Comparison of ENCODE assay signal across 8 cellular contexts in genomic region chr2:240319855-240320560, GRCh38.
DNase-seq lines count a peak whose midpoint lies in the region; ATAC-seq, FAIRE-seq and TF ChIP-seq lines count a peak whose summit lies in the region.

No MANE protein-coding gene starts in this region.

- H3K27me3 ChIP-seq in left lung: peaks cover 0 to 29% of the 10 kb centered on the region in 2 donors

- no peaks in the 10 kb centered on the region for H3K4me1 Mint-ChIP-seq in activated naive CD8-positive, alpha-beta T cell treated with anti-CD3 and anti-CD28 coated beads, Interleukin-2, amount 50 U/mL, for 24 hours
- no peaks in the 10 kb centered on the region for H3K4me1 Mint-ChIP-seq in activated naive CD8-positive, alpha-beta T cell treated with anti-CD3 and anti-CD28 coated beads for 36 hours
- H3K4me1 Mint-ChIP-seq in activated T-cell treated with anti-CD3 and anti-CD28 coated beads, Interleukin-2, amount 50 U/mL, for 24 hours (ENCODE audit: low read depth): no peaks in the 10 kb centered on the region

- no peak for TF ChIP-seq CTCF in choroid plexus epithelial cell (conservative IDR thresholded peaks at IDR 0.05; ENCODE audit: low read depth, low read length)
- TF ChIP-seq CTCF in left lung (IDR thresholded peaks at IDR 0.05): no peak

- H3K36me3 Mint-ChIP-seq in activated naive CD8-positive, alpha-beta T cell treated with anti-CD3 and anti-CD28 coated beads, Interleukin-2, amount 50 U/mL, for 24 hours (ENCODE audit: low read depth): no peaks in the 10 kb centered on the region
- no peaks in the 10 kb centered on the region for H3K36me3 Mint-ChIP-seq in activated naive CD8-positive, alpha-beta T cell treated with anti-CD3 and anti-CD28 coated beads for 36 hours
- H3K36me3 Mint-ChIP-seq in activated T-cell treated with anti-CD3 and anti-CD28 coated beads, Interleukin-2, amount 50 U/mL, for 24 hours (ENCODE audit: low read depth): no peaks in the 10 kb centered on the region

- peaks cover 17% of the 10 kb centered on the region for H3K27me3 Mint-ChIP-seq in activated naive CD8-positive, alpha-beta T cell treated with anti-CD3 and anti-CD28 coated beads, Interleukin-2, amount 50 U/mL, for 24 hours
- peaks cover 14% of the 10 kb centered on the region for H3K27me3 Mint-ChIP-seq in activated naive CD8-positive, alpha-beta T cell treated with anti-CD3 and anti-CD28 coated beads for 36 hours
- H3K27me3 Mint-ChIP-seq in activated T-cell treated with anti-CD3 and anti-CD28 coated beads, Interleukin-2, amount 50 U/mL, for 24 hours: peaks cover 13% of the 10 kb centered on the region

- FAIRE-seq in urothelium cell line (lab: Jason Lieb, UNC): peak; percentile 9

- no peaks in the 10 kb centered on the region for H3K9me3 Mint-ChIP-seq in activated naive CD8-positive, alpha-beta T cell treated with anti-CD3 and anti-CD28 coated beads, Interleukin-2, amount 50 U/mL, for 24 hours
- H3K9me3 Mint-ChIP-seq in activated naive CD8-positive, alpha-beta T cell treated with anti-CD3 and anti-CD28 coated beads for 36 hours: no peaks in the 10 kb centered on the region
- H3K9me3 Mint-ChIP-seq in activated T-cell treated with anti-CD3 and anti-CD28 coated beads, Interleukin-2, amount 50 U/mL, for 24 hours: no peaks in the 10 kb centered on the region

- peak; percentile 3 for ATAC-seq in activated naive CD8-positive, alpha-beta T cell treated with anti-CD3 and anti-CD28 coated beads, Interleukin-2, amount 50 U/mL, for 24 hours
- peak; percentile 53 for ATAC-seq in left lung
- ATAC-seq in GM21528 (IDR thresholded peaks at IDR 0.05; ENCODE audit: low FRiP score, unreplicated experiment): no peak
- no peak for ATAC-seq in GM19035 (IDR thresholded peaks at IDR 0.05; ENCODE audit: unreplicated experiment)

- no peak overlapping the region for H3K27ac ChIP-seq in left lung

- no peaks in the 10 kb centered on the region for H3K36me3 ChIP-seq in left lung

- H3K4me1 ChIP-seq in left lung: no peaks in the 10 kb centered on the region

- H3K4me3 ChIP-seq in choroid plexus epithelial cell (ENCODE audit: low read depth, low read length) (no peak overlapping the region), left lung (no peak overlapping the region)

- no peak overlapping the region for H3K27ac Mint-ChIP-seq in activated naive CD8-positive, alpha-beta T cell treated with anti-CD3 and anti-CD28 coated beads, Interleukin-2, amount 50 U/mL, for 24 hours
- H3K27ac Mint-ChIP-seq in activated naive CD8-positive, alpha-beta T cell treated with anti-CD3 and anti-CD28 coated beads for 36 hours: no peak overlapping the region
- no peak overlapping the region for H3K27ac Mint-ChIP-seq in activated T-cell treated with anti-CD3 and anti-CD28 coated beads, Interleukin-2, amount 50 U/mL, for 24 hours

- H3K4me3 Mint-ChIP-seq in activated naive CD8-positive, alpha-beta T cell treated with anti-CD3 and anti-CD28 coated beads, Interleukin-2, amount 50 U/mL, for 24 hours: no peak overlapping the region
- no peak overlapping the region for H3K4me3 Mint-ChIP-seq in activated naive CD8-positive, alpha-beta T cell treated with anti-CD3 and anti-CD28 coated beads for 36 hours
- H3K4me3 Mint-ChIP-seq in activated T-cell treated with anti-CD3 and anti-CD28 coated beads, Interleukin-2, amount 50 U/mL, for 24 hours: no peak overlapping the region

- no peak for DNase-seq in activated naive CD8-positive, alpha-beta T cell treated with anti-CD3 and anti-CD28 coated beads, Interleukin-2, amount 50 U/mL, for 24 hours
- DNase-seq in activated naive CD8-positive, alpha-beta T cell treated with anti-CD3 and anti-CD28 coated beads for 36 hours: no peak
- DNase-seq in choroid plexus epithelial cell (ENCODE audit: low read depth) (peak; percentile 97), left lung (peak in 1 of 2 donors; percentile 73), urothelium cell line (ENCODE audit: low spot score) (peak; percentile 77)
- no peak for DNase-seq in activated T-cell treated with anti-CD3 and anti-CD28 coated beads, Interleukin-2, amount 50 U/mL, for 24 hours

- no peaks in the 10 kb centered on the region for H3K9me3 ChIP-seq in left lung

- intact Hi-C loops in left lung (cut with DNase I): no loop called here

Comparison
In these comparisons a context has a peak if more than half of its experiments do, and no peak if none do; other contexts are left out.
1. ATAC-seq: peak in activated naive CD8-positive, alpha-beta T cell treated with anti-CD3 and anti-CD28 coated beads, Interleukin-2, amount 50 U/mL, for 24 hours (single experiment) and left lung (single experiment); none in GM21528 (single experiment) and GM19035 (single experiment).
2. DNase-seq: peak in choroid plexus epithelial cell (single experiment) and urothelium cell line (single experiment); none in activated naive CD8-positive, alpha-beta T cell treated with anti-CD3 and anti-CD28 coated beads, Interleukin-2, amount 50 U/mL, for 24 hours (single experiment), activated naive CD8-positive, alpha-beta T cell treated with anti-CD3 and anti-CD28 coated beads for 36 hours (single experiment) and activated T-cell treated with anti-CD3 and anti-CD28 coated beads, Interleukin-2, amount 50 U/mL, for 24 hours (single experiment).